1 cellular context compared by ENCODE assay signal in the genomic region with DNA sequence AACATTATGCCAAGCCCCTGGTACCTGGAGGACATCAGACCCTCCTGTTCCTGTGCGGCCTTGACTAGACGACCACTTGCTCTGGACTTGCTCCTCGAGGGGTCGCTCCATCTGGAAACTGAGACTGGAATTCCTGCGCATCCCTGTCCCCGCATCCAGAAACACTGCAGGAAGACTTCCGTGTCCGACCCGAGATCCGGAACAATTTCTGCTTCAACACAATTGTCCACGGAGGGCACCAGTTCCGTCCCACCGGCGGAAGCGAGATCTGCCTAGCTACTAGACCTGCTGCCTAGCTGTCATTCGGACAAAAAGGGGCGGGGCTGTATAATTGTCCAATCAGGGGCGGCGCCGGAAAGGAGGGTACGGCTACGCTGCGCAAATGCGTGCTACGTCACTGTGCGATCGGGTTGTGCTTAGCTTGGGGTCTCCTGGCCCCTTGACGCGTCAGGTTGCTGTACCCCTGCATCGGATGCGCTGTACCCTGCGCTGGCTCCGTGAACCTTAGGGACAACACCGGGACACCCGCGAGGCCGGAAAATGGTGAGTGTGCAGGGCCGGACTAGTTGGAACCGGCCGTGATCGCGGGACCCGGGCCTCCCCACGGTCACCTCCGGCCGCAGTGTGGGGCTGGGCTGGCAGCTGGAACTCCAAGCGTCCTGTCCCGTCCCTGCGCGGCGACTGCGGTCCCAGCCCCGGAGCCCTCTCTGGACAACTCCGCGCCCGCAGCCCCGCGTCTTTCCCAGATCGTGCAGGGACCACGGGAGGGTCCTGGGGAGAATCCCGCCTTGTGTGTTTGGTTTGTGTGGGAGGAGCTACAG.
TF ChIP-seq lines count a peak whose summit lies in the region.

Gene ZNF490 (minus strand): TSS at position 274 of the 821 bp plus-strand sequence. CDS start 133 bp downstream, at position 141.
Gene ZNF791 (plus strand): TSS at position 381 of the 821 bp plus-strand sequence. CDS start 160 bp downstream, at position 541.

TF ChIP-seq in GM23338, 12 proteins besides CTCF, POLR2A, EP300 and RAD21:
- TF ChIP-seq CREB1 (CRISPR knock-in tag; IDR thresholded peaks at IDR 0.05; ENCODE audit: low read depth) (peak; percentile 92), ETS1 (IDR thresholded peaks at IDR 0.05) (peak; percentile 43; the same call in 1 of the 2 replicates), POLR2AphosphoS5 (IDR thresholded peaks at IDR 0.05; ENCODE audit: low read depth) (peak; percentile 94), ZNF331 (CRISPR knock-in tag; IDR thresholded peaks at IDR 0.05; ENCODE audit: low read depth) (no peak)
- TF ChIP-seq, protein P1, sequence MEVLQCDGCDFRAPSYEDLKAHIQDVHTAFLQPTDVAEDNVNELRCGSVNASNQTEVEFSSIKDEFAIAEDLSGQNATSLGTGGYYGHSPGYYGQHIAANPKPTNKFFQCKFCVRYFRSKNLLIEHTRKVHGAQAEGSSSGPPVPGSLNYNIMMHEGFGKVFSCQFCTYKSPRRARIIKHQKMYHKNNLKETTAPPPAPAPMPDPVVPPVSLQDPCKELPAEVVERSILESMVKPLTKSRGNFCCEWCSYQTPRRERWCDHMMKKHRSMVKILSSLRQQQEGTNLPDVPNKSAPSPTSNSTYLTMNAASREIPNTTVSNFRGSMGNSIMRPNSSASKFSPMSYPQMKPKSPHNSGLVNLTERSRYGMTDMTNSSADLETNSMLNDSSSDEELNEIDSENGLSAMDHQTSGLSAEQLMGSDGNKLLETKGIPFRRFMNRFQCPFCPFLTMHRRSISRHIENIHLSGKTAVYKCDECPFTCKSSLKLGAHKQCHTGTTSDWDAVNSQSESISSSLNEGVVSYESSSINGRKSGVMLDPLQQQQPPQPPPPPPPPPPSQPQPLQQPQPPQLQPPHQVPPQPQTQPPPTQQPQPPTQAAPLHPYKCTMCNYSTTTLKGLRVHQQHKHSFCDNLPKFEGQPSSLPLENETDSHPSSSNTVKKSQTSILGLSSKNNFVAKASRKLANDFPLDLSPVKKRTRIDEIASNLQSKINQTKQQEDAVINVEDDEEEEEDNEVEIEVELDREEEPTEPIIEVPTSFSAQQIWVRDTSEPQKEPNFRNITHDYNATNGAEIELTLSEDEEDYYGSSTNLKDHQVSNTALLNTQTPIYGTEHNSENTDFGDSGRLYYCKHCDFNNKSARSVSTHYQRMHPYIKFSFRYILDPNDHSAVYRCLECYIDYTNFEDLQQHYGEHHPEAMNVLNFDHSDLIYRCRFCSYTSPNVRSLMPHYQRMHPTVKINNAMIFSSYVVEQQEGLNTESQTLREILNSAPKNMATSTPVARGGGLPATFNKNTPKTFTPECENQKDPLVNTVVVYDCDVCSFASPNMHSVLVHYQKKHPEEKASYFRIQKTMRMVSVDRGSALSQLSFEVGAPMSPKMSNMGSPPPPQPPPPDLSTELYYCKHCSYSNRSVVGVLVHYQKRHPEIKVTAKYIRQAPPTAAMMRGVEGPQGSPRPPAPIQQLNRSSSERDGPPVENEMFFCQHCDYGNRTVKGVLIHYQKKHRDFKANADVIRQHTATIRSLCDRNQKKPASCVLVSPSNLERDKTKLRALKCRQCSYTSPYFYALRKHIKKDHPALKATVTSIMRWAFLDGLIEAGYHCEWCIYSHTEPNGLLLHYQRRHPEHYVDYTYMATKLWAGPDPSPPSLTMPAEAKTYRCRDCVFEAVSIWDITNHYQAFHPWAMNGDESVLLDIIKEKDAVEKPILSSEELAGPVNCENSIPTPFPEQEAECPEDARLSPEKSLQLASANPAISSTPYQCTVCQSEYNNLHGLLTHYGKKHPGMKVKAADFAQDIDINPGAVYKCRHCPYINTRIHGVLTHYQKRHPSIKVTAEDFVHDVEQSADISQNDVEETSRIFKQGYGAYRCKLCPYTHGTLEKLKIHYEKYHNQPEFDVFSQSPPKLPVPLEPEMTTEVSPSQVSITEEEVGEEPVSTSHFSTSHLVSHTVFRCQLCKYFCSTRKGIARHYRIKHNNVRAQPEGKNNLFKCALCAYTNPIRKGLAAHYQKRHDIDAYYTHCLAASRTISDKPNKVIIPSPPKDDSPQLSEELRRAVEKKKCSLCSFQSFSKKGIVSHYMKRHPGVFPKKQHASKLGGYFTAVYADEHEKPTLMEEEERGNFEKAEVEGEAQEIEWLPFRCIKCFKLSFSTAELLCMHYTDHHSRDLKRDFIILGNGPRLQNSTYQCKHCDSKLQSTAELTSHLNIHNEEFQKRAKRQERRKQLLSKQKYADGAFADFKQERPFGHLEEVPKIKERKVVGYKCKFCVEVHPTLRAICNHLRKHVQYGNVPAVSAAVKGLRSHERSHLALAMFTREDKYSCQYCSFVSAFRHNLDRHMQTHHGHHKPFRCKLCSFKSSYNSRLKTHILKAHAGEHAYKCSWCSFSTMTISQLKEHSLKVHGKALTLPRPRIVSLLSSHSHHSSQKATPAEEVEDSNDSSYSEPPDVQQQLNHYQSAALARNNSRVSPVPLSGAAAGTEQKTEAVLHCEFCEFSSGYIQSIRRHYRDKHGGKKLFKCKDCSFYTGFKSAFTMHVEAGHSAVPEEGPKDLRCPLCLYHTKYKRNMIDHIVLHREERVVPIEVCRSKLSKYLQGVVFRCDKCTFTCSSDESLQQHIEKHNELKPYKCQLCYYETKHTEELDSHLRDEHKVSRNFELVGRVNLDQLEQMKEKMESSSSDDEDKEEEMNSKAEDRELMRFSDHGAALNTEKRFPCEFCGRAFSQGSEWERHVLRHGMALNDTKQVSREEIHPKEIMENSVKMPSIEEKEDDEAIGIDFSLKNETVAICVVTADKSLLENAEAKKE (CRISPR knock-in tag; IDR thresholded peaks at IDR 0.05): no peak
